Comparison of ENCODE assay signal across 8 cellular contexts in the genomic region with DNA sequence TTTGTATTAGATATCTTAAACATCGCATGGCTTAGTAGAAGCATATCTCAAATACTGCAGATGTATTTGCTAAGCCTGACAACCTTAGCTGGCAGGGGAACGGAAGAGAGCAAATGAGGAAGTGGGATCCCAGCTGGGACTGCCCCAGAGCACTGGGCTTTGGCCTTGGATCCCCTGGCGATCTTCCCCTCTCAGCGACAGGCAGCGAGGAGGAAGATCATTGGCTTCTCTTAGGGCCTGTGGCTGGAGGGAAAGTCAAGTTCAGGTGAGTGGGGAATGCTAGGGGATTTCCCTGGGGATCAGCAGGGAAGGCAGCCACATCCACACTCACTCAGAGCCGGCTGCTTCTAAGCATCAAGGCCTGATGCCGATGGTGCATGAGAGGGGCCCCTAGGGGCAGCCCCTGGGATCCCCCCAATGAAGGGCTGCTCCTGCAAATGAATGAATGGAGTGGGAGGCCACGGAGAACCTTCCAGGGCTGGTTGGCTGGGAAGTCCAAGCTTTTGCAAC. TPM values are rescaled to one million over a fixed set of nuclear protein-coding genes. Genes with fewer than 3 reads are reported as not detected.
DNase-seq lines count a peak whose midpoint lies in the region; ATAC-seq and TF ChIP-seq lines count a peak whose summit lies in the region.

No MANE protein-coding gene starts in this region.

- TF ChIP-seq CTCF in endothelial cell (IDR thresholded peaks at IDR 0.05; ENCODE audit: unreplicated experiment): no peak

- H3K9me3 Mint-ChIP-seq in endothelial cell (ENCODE audit: unreplicated experiment): no peaks in the 10 kb centered on the region

- no peak overlapping the region for H3K4me3 Mint-ChIP-seq in endothelial cell (ENCODE audit: unreplicated experiment)

- DNase-seq in NOMO-1 treated with DMSO at 0.1 percent for 48 hours (lab: John Stamatoyannopoulos, UW; ENCODE audit: unreplicated experiment) (peak; percentile 83), left lobe of liver (ENCODE audit: low spot score) (peak; percentile 56), 8988T (no peak), endothelial cell (ENCODE audit: low spot score) (no peak), COLO829 (ENCODE audit: low spot score) (no peak), NCI-H226 (no peak)

- no peak overlapping the region for H3K27ac Mint-ChIP-seq in endothelial cell (ENCODE audit: unreplicated experiment)

- H3K4me1 Mint-ChIP-seq in endothelial cell (ENCODE audit: unreplicated experiment): peaks cover 12% of the 10 kb centered on the region

- ATAC-seq in GM18858 (IDR thresholded peaks at IDR 0.05; ENCODE audit: unreplicated experiment) (peak; percentile 71), HG02678 (IDR thresholded peaks at IDR 0.05; ENCODE audit: unreplicated experiment) (peak; percentile 78), left lobe of liver (peak; percentile 59)

- no peaks in the 10 kb centered on the region for H3K36me3 Mint-ChIP-seq in endothelial cell (ENCODE audit: low read depth, unreplicated experiment)

- no peaks in the 10 kb centered on the region for H3K27me3 Mint-ChIP-seq in endothelial cell (ENCODE audit: unreplicated experiment)

RNA-seq across cellular contexts. Expression of a gene that starts 42.0 kb away (rescaled TPM):
- total RNA-seq in left lobe of liver: not detected
- total RNA-seq in endothelial cell (ENCODE audit: unreplicated experiment): not detected

Comparison
In these comparisons a context has a peak if more than half of its experiments do, and no peak if none do; other contexts are left out.
1. DNase-seq: peak in NOMO-1 treated with DMSO at 0.1 percent for 48 hours (single experiment) and left lobe of liver (single experiment); none in 8988T (single experiment), endothelial cell (single experiment), COLO829 (single experiment) and NCI-H226 (single experiment).
2. Peak in every context shown above with its lines, with median percentiles within 50 percentile points of each other: ATAC-seq.